ENCODE assay signal across 8 cellular contexts in the genomic region with DNA sequence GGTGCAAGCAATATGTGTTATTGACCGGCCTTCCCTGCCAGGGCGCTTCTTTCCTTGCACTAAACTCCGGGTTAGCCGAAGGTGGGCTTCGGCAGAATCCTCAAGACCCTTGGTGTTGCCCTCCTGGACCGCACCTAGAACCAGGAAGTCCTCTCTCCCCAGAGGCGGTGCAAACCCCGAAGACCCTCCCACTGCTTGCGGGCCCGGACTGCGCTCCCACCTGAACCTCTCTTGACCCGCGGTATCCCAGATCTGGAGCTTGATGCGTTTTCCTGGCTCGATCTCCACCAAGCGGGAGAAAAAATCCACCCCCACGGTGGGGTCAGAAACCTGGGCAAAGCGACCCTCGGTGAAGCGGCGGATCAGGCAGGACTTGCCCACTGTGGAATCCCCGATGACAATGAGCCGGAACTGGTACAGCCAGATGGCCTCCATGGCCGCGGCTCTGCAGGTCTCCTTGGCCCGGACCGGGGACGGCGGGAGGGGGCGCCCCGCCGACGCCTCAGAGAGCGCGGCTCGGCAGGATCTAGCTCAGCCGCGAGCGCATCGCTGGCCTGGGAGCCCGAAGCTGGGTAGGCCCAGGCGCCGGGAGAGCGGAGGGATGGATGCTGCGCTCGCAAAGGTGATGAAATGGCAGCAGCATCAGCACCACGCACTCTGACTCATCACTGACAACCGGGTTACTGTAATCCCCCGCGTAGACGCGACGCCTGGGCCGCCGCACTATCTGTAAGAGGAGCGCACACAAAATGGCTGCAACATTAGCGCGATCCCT. TPM values are rescaled to one million over a fixed set of nuclear protein-coding genes. Genes with fewer than 3 reads are reported as not detected.
DNase-seq lines count a peak whose midpoint lies in the region; ATAC-seq and TF ChIP-seq lines count a peak whose summit lies in the region.

A gene with protein sequence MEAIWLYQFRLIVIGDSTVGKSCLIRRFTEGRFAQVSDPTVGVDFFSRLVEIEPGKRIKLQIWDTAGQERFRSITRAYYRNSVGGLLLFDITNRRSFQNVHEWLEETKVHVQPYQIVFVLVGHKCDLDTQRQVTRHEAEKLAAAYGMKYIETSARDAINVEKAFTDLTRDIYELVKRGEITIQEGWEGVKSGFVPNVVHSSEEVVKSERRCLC (minus strand): TSS at position 638 of the 775 bp plus-strand sequence. CDS start 203 bp downstream, at position 435.

- ATAC-seq in GM18868 (IDR thresholded peaks at IDR 0.05; ENCODE audit: unreplicated experiment) (peak; percentile 95), HG03108 (IDR thresholded peaks at IDR 0.05; ENCODE audit: unreplicated experiment) (peak; percentile 76), memory B cell (ENCODE audit: low read depth) (peak; percentile 90)
- ATAC-seq in activated CD8-positive, alpha-beta T cell treated with anti-CD3 and anti-CD28 coated beads for 36 hours: peak; percentile 94

- H3K27me3 Mint-ChIP-seq in activated CD8-positive, alpha-beta T cell treated with anti-CD3 and anti-CD28 coated beads for 36 hours: no peaks in the 10 kb centered on the region
- no peaks in the 10 kb centered on the region for H3K27me3 Mint-ChIP-seq in memory B cell

- H3K4me3 Mint-ChIP-seq in activated CD8-positive, alpha-beta T cell treated with anti-CD3 and anti-CD28 coated beads for 36 hours: peak within 1 kb of the TSS; percentile 67
- H3K4me3 Mint-ChIP-seq in memory B cell: peak within 1 kb of the TSS; percentile 90

- no peaks in the 10 kb centered on the region for H3K9me3 Mint-ChIP-seq in activated CD8-positive, alpha-beta T cell treated with anti-CD3 and anti-CD28 coated beads for 36 hours
- H3K9me3 Mint-ChIP-seq in memory B cell: no peaks in the 10 kb centered on the region

- H3K36me3 Mint-ChIP-seq in activated CD8-positive, alpha-beta T cell treated with anti-CD3 and anti-CD28 coated beads for 36 hours (ENCODE audit: low read depth): peaks cover 13% of the 10 kb centered on the region
- H3K36me3 Mint-ChIP-seq in memory B cell: peaks cover 4% of the 10 kb centered on the region

- CTCF ChIA-PET in activated CD8-positive, alpha-beta T cell treated with anti-CD3 and anti-CD28 coated beads for 36 hours (lab: Charles Lee): interaction anchor here (1.9 kb wide), 1 partner anchor 47 kb away, joined by 5 read pairs; a partner anchor contains a TSS

- POLR2A ChIA-PET in activated CD8-positive, alpha-beta T cell treated with anti-CD3 and anti-CD28 coated beads for 36 hours (lab: Charles Lee): interaction anchor here (0.6 to 1.9 kb wide), 3 partner anchors 47 to 181 kb away, joined by 3 to 10 read pairs (median 3); a partner anchor contains a TSS

- peak within 1 kb of the TSS; percentile 56 for H3K4me3 ChIP-seq in AG09309 (ENCODE audit: control insufficient read depth, low read depth, low read length)

- no peak for TF ChIP-seq CTCF in AG09309 (IDR thresholded peaks at IDR 0.05; ENCODE audit: control insufficient read depth, insufficient read depth, low read depth, low read length, missing control alignments)
- no peak for TF ChIP-seq CTCF in activated CD8-positive, alpha-beta T cell treated with anti-CD3 and anti-CD28 coated beads for 36 hours (IDR thresholded peaks at IDR 0.05)

- H3K27ac Mint-ChIP-seq in activated CD8-positive, alpha-beta T cell treated with anti-CD3 and anti-CD28 coated beads for 36 hours: peak within 1 kb of the TSS; percentile 88
- peak within 1 kb of the TSS; percentile 87 for H3K27ac Mint-ChIP-seq in memory B cell

- peaks cover 16% of the 10 kb centered on the region for H3K4me1 Mint-ChIP-seq in activated CD8-positive, alpha-beta T cell treated with anti-CD3 and anti-CD28 coated beads for 36 hours (ENCODE audit: low read depth)
- H3K4me1 Mint-ChIP-seq in memory B cell: peaks cover 8% of the 10 kb centered on the region

- intact Hi-C loops in activated CD8-positive, alpha-beta T cell treated with anti-CD3 and anti-CD28 coated beads for 36 hours (cut with micrococcal nuclease): no loop called here

- DNase-seq in AG09309 (ENCODE audit: low read depth) (peak; percentile 3), NCI-H345 treated with DMSO at 0.1 percent for 48 hours (lab: John Stamatoyannopoulos, UW; ENCODE audit: unreplicated experiment) (peak; percentile 58), memory B cell (ENCODE audit: low spot score in 2 of 2) (peak; percentile 36 to 54)
- DNase-seq in activated CD8-positive, alpha-beta T cell treated with anti-CD3 and anti-CD28 coated beads for 36 hours: peak; percentile 89
- DNase-seq in effector CD4-positive, alpha-beta T cell: peak; percentile 56
- DNase-seq in stimulated activated CD8-positive, alpha-beta memory T cell treated with anti-CD3 and anti-CD28 coated beads, Interleukin-12 subunit alpha, Interleukin-12 subunit beta, amount 100 ng/mL, for 4 hours (ENCODE audit: low read depth): peak; percentile 52

RNA-seq across cellular contexts. Expression of the gene that starts here (rescaled TPM):
- total RNA-seq in activated CD8-positive, alpha-beta T cell treated with anti-CD3 and anti-CD28 coated beads for 36 hours: 10 to 100 TPM; 12.0 to 13.2 TPM

Comparison
In these comparisons a context has a peak if more than half of its experiments do, and no peak if none do; other contexts are left out.
1. Peak in every context shown above with its lines: DNase-seq, ATAC-seq and H3K4me3 ChIP-seq.
2. DNase-seq: peak in every context shown above with its lines; median percentile 89 in activated CD8-positive, alpha-beta T cell treated with anti-CD3 and anti-CD28 coated beads for 36 hours; 58 in NCI-H345 treated with DMSO at 0.1 percent for 48 hours; 56 in effector CD4-positive, alpha-beta T cell; 52 in stimulated activated CD8-positive, alpha-beta memory T cell treated with anti-CD3 and anti-CD28 coated beads, Interleukin-12 subunit alpha, Interleukin-12 subunit beta, amount 100 ng/mL, for 4 hours; 45 in memory B cell; 3 in AG09309.